In genomic region chr12:27220057-27220987, GRCh38 we compare ENCODE assay signal across 10 cellular contexts. TPM values are rescaled to one million over a fixed set of nuclear protein-coding genes. Genes with fewer than 3 reads are reported as not detected.
A peak's percentile ranks its signal among the peaks of the same experiment; 100 is the strongest.
DNase-seq lines count a peak whose midpoint lies in the region; ATAC-seq and TF ChIP-seq lines count a peak whose summit lies in the region.
"Had no signal": no experiment of that assay in that cellular context is flagged by ENCODE, and none has a peak within 500 bp of the region (broad histone marks: within the 10 kb centered on the region; RNA-seq: fewer than 3 reads in every experiment).

No MANE protein-coding gene starts in this region.

- ATAC-seq in GM19025 (IDR thresholded peaks at IDR 0.05; ENCODE audit: low read depth, unreplicated experiment) (peak; percentile 59), HG02610 (IDR thresholded peaks at IDR 0.05; ENCODE audit: unreplicated experiment) (peak; percentile 79), naive B cell (ENCODE audit: low read depth in 2 of 2) (peak; percentile 83 to 85), left cardiac atrium (no peak)

- H3K27me3 ChIP-seq in spleen (replicated peaks in 1 of 7) = no peaks in the 10 kb centered on the region

- peaks cover 0 to 31% (median 18%) of the 10 kb centered on the region in 6 donors for H3K4me1 ChIP-seq in spleen

- H3K4me3 Mint-ChIP-seq in naive B cell = peak overlapping the region in 6 of 8 donors; percentile 7 to 88 (median 72)
- H3K4me3 Mint-ChIP-seq: T-helper 1 cell treated with Interleukin-12 subunit alpha and Interleukin-12 subunit beta and Interleukin-4 antibody, amounts not matched to agents 30 μg/mL and 1 μg/mL, for 36 hours had no signal

- no peaks in the 10 kb centered on the region for H3K36me3 ChIP-seq in spleen

- H3K27ac ChIP-seq in spleen = peak overlapping the region in 1 of 8 donors; percentile 46
- H3K27ac ChIP-seq: HL-60 had no signal

- no peaks in the 10 kb centered on the region for H3K9me3 ChIP-seq in spleen

- peak overlapping the region; percentile 1 to 91 (median 62) for H3K27ac Mint-ChIP-seq in naive B cell
- H3K27ac Mint-ChIP-seq: T-helper 1 cell treated with Interleukin-12 subunit alpha and Interleukin-12 subunit beta and Interleukin-4 antibody, amounts not matched to agents 30 μg/mL and 1 μg/mL, for 36 hours had no signal

- H3K4me3 ChIP-seq in spleen = no peak overlapping the region

- TF ChIP-seq CTCF in spleen (IDR thresholded peaks at IDR 0.05 in 8 of 11, conservative IDR thresholded peaks at IDR 0.05 in 3 of 11) = no peak

- no peaks in the 10 kb centered on the region for H3K9me3 Mint-ChIP-seq in naive B cell
- H3K9me3 Mint-ChIP-seq: T-helper 1 cell treated with Interleukin-12 subunit alpha and Interleukin-12 subunit beta and Interleukin-4 antibody, amounts not matched to agents 30 μg/mL and 1 μg/mL, for 36 hours had no signal

- peaks cover 21 to 41% (median 29%) of the 10 kb centered on the region in 3 donors for H3K4me1 Mint-ChIP-seq in naive B cell

- WGBS in spleen, 5 donors = 61 to 74% (median 68%) methylated on average over 4 of the region's 4 CpGs

- H3K27me3 Mint-ChIP-seq in naive B cell = no peaks in the 10 kb centered on the region

- no peak for TF ChIP-seq POLR2A in spleen (IDR thresholded peaks at IDR 0.05)

- DNase-seq in MV-4-11 (lab: John Stamatoyannopoulos, UW) (peak; percentile 85), naive B cell (peak; percentile 18), NCI-H748 treated with DMSO at 0.1 percent for 48 hours (lab: John Stamatoyannopoulos, UW) (no peak), left cardiac atrium (no peak), spleen (no peak), AML-193 (lab: John Stamatoyannopoulos, UW) (no peak)

- intact Hi-C loops in left cardiac atrium (cut with DNase I) = no loop called here
- intact Hi-C loops in spleen (cut with DNase I; ENCODE audit: low total_unique reads) = no loop called here

- H3K36me3 Mint-ChIP-seq in naive B cell = no peaks in the 10 kb centered on the region

RNA-seq across cellular contexts. Expression of gene STK38L, which starts 23.8 kb away (rescaled TPM):
- polyA plus RNA-seq in naive B cell (ENCODE audit: low read depth in 6 of 6) (10 to 100 TPM in 2 of 6 donors, 1 to 10 TPM in 4; 5.0 to 10.4 (median 8.2) TPM), spleen (1 to 10 TPM; 6.4 to 7.9 (median 6.8) TPM)
- total RNA-seq in left cardiac atrium (100 to 1,000 TPM in 1 of 2 donors, 10 to 100 TPM in 1; 70.6 to 135 TPM), spleen (10 to 100 TPM; 22.0 to 39.8 (median 26.9) TPM)

Comparison
In these comparisons a context has a peak if more than half of its experiments do, and no peak if none do; other contexts are left out.
1. ATAC-seq: peak in GM19025 (single experiment), HG02610 (single experiment) and naive B cell (2 of 2); none in left cardiac atrium (0 of 2).
2. DNase-seq: peak in MV-4-11 (single experiment) and naive B cell (single experiment); none in NCI-H748 treated with DMSO at 0.1 percent for 48 hours (single experiment), left cardiac atrium (single experiment), spleen (single experiment) and AML-193 (0 of 2).